In genomic region chr3:114714957-114715356, GRCh38 we compare ENCODE assay signal across 26 cellular contexts.
DNase-seq lines count a peak whose midpoint lies in the region; ATAC-seq, FAIRE-seq and TF ChIP-seq lines count a peak whose summit lies in the region.
"Had no signal": no experiment of that assay in that cellular context is flagged by ENCODE, and none has a peak within 500 bp of the region (broad histone marks: within the 10 kb centered on the region; RNA-seq: fewer than 3 reads in every experiment).

No MANE protein-coding gene starts in this region.

- H3K36me3 ChIP-seq in duodenal mucosa (ENCODE audit: control insufficient read depth in 1 of 2, insufficient read depth in 2 of 2, low read length in 2 of 2) (no peaks in the 10 kb centered on the region), mucosa of descending colon (ENCODE audit: low read depth) (no peaks in the 10 kb centered on the region), small intestine (ENCODE audit: control insufficient read depth in 2 of 2, insufficient read depth in 2 of 2, low read length in 2 of 2) (peaks cover 0 to 1% of the 10 kb centered on the region in 2 donors), A673 (ENCODE audit: insufficient read depth, low read length, poor library complexity, severe bottlenecking) (no peaks in the 10 kb centered on the region), Peyer's patch (no peaks in the 10 kb centered on the region)
- H3K36me3 ChIP-seq: BLaER1 treated with 17β-estradiol and CSF1 and Interleukin-3, amounts not matched to agents 10 nM and 100 nM had no signal

- H3K4me3 ChIP-seq in duodenal mucosa (ENCODE audit: low read depth in 1 of 2, low read length in 2 of 2) (peak overlapping the region; percentile 28 to 51), mucosa of descending colon (no peak overlapping the region), small intestine (ENCODE audit: low read depth in 1 of 2, low read length in 2 of 2) (peak overlapping the region in 1 of 2 donors; percentile 17), A673 (ENCODE audit: low read depth, low read length, poor library complexity, severe bottlenecking) (no peak overlapping the region), Peyer's patch (peak overlapping the region in 1 of 4 donors; percentile 18)
- H3K4me3 ChIP-seq: BLaER1 treated with 17β-estradiol and CSF1 and Interleukin-3, amounts not matched to agents 10 nM and 100 nM; GM12878; K562 had no signal

- H3K4me1 ChIP-seq in duodenal mucosa (ENCODE audit: control insufficient read depth in 1 of 2, insufficient read depth in 2 of 2, low read length in 2 of 2) = peaks cover 42 to 51% of the 10 kb centered on the region in 2 donors
- peaks cover 5% of the 10 kb centered on the region for H3K4me1 ChIP-seq in mucosa of descending colon (ENCODE audit: low read depth)
- H3K4me1 ChIP-seq in small intestine (ENCODE audit: control insufficient read depth in 2 of 2, insufficient read depth in 1 of 2, low read depth in 1 of 2, low read length in 1 of 2) = peaks cover 10 to 11% of the 10 kb centered on the region in 2 donors
- H3K4me1 ChIP-seq in A673 (ENCODE audit: insufficient read depth, low read length, poor library complexity, severe bottlenecking) = no peaks in the 10 kb centered on the region
- peaks cover 0 to 28% (median 0%) of the 10 kb centered on the region in 4 donors for H3K4me1 ChIP-seq in Peyer's patch
- H3K4me1 ChIP-seq: BLaER1 treated with 17β-estradiol and CSF1 and Interleukin-3, amounts not matched to agents 10 nM and 100 nM had no signal

- H3K9me3 ChIP-seq in duodenal mucosa (ENCODE audit: control insufficient read depth in 1 of 2, low read length in 2 of 2) (no peaks in the 10 kb centered on the region), mucosa of descending colon (no peaks in the 10 kb centered on the region), small intestine (ENCODE audit: control insufficient read depth, low read depth) (no peaks in the 10 kb centered on the region), A673 (ENCODE audit: low read depth, low read length, poor library complexity, severe bottlenecking) (no peaks in the 10 kb centered on the region), Peyer's patch (no peaks in the 10 kb centered on the region)
- H3K9me3 ChIP-seq: BLaER1 treated with 17β-estradiol and CSF1 and Interleukin-3, amounts not matched to agents 10 nM and 100 nM had no signal

- BruUV-seq in A673 (replicated peaks; lab: Mats Ljungman, UMichigan) = no TSS peak

- no peak overlapping the region for H3K9ac ChIP-seq in duodenal mucosa (ENCODE audit: low read depth in 1 of 2, low read length in 2 of 2)
- H3K9ac ChIP-seq: BLaER1 treated with 17β-estradiol and CSF1 and Interleukin-3, amounts not matched to agents 10 nM and 100 nM had no signal

- intact Hi-C loops in mucosa of descending colon (cut with DNase I, micrococcal nuclease) = no loop called here
- intact Hi-C loops in A673 (cut with micrococcal nuclease; ENCODE audit: unreplicated experiment) = no loop called here

- CTCF ChIA-PET in A673 (lab: Charles Lee) = no interaction called here

- TF ChIP-seq POLR2A in Peyer's patch (IDR thresholded peaks at IDR 0.05) = no peak

- WGBS in small intestine, 3 donors = 12 to 64% (median 43%) methylated on average over 5 of the region's 5 CpGs

- POLR2A ChIA-PET in A673 (lab: Charles Lee; ENCODE audit: low non-redundant PET) = no interaction called here

- no peak for TF ChIP-seq CTCF in mucosa of descending colon (IDR thresholded peaks at IDR 0.05)
- no peak for TF ChIP-seq CTCF in A673 (conservative IDR thresholded peaks at IDR 0.05; ENCODE audit: low read depth, low read length)
- TF ChIP-seq CTCF in Peyer's patch (IDR thresholded peaks at IDR 0.05) = no peak

- H3K27ac ChIP-seq in duodenal mucosa (ENCODE audit: low read depth, low read length) (no peak overlapping the region), small intestine (ENCODE audit: low read depth in 1 of 2, low read length in 1 of 2) (peak overlapping the region; percentile 0 to 41), A673 (ENCODE audit: low read depth, low read length, poor library complexity, severe bottlenecking) (no peak overlapping the region), Peyer's patch (peak overlapping the region in 1 of 4 donors; percentile 3)
- H3K27ac ChIP-seq: BLaER1 treated with 17β-estradiol and CSF1 and Interleukin-3, amounts not matched to agents 10 nM and 100 nM; RWPE1 had no signal

- ATAC-seq in mucosa of descending colon = peak; percentile 72
- no peak for ATAC-seq in GM18861 (IDR thresholded peaks at IDR 0.05; ENCODE audit: unreplicated experiment)
- ATAC-seq: GM12878, K562 had no signal

- DNase-seq in NCI-H748 (lab: John Stamatoyannopoulos, UW; ENCODE audit: unreplicated experiment) (peak; percentile 2), NCI-H748 treated with DMSO at 0.1 percent for 48 hours (lab: John Stamatoyannopoulos, UW) (no peak), mucosa of descending colon (no peak), small intestine (peak; percentile 56), A673 (ENCODE audit: low spot score) (no peak), Peyer's patch (no peak)
- DNase-seq: AML-193; CD4-positive, alpha-beta T cell; EL; GDM1; Kasumi-1; MV-4-11; NCI-H1105; NCI-H1930; NCI-H2107; NCI-H524 treated with DMSO at 0.1 percent for 48 hours; SHP77 had no signal

- FAIRE-seq in small intestine (lab: Jason Lieb, UNC) = no peak
- FAIRE-seq: GM12878, GM19239, H54, HTR-8/SVneo, K562 had no signal

- no peaks in the 10 kb centered on the region for H3K27me3 ChIP-seq in duodenal mucosa (ENCODE audit: control insufficient read depth in 1 of 2, insufficient read depth in 2 of 2, low read length in 2 of 2)
- no peaks in the 10 kb centered on the region for H3K27me3 ChIP-seq in small intestine (ENCODE audit: control insufficient read depth in 2 of 2, insufficient read depth in 2 of 2, low read length in 2 of 2)
- H3K27me3 ChIP-seq in A673 (replicated peaks; ENCODE audit: insufficient read depth, low read depth, low read length, poor library complexity) = no peaks in the 10 kb centered on the region
- no peaks in the 10 kb centered on the region for H3K27me3 ChIP-seq in Peyer's patch
- H3K27me3 ChIP-seq: BLaER1 treated with 17β-estradiol and CSF1 and Interleukin-3, amounts not matched to agents 10 nM and 100 nM had no signal

Comparison
In these comparisons a context has a peak if more than half of its experiments do, and no peak if none do; other contexts are left out.
1. DNase-seq: peak in NCI-H748 (single experiment) and small intestine (single experiment); none in NCI-H748 treated with DMSO at 0.1 percent for 48 hours (single experiment), mucosa of descending colon (0 of 3), A673 (single experiment) and Peyer's patch (0 of 3).
2. H3K27ac ChIP-seq: peak in small intestine (2 of 2); none in duodenal mucosa (single experiment) and A673 (single experiment).
3. H3K4me3 ChIP-seq: peak in duodenal mucosa (2 of 2); none in mucosa of descending colon (single experiment) and A673 (single experiment).